In genomic region chr5:135501965-135502364, GRCh38 we compare ENCODE assay signal across 14 cellular contexts. TPM values are rescaled to one million over a fixed set of nuclear protein-coding genes. Genes with fewer than 3 reads are reported as not detected.
"Had no signal": no experiment of that assay in that cellular context is flagged by ENCODE, and none has a peak within 500 bp of the region (broad histone marks: within the 10 kb centered on the region; RNA-seq: fewer than 3 reads in every experiment).

No MANE protein-coding gene starts in this region.

- H3K9me3 ChIP-seq: ovary, right lobe of liver, suprapubic skin had no signal

- H3K27me3 ChIP-seq: ovary, right lobe of liver had no signal

- DNase-seq: activated CD4-positive, alpha-beta T cell treated with anti-CD3 and anti-CD28 coated beads, Interleukin-2, amount 50 U/mL, for 4 hours; activated naive CD4-positive, alpha-beta T cell treated with Interleukin-2 at 50 U/mL for 16 hours; activated T-cell treated with anti-CD3 and anti-CD28 coated beads for 4 hours; aorta; effector memory CD4-positive, alpha-beta T cell; foreskin fibroblast; hippocampal formation; midbrain; ovary; right lobe of liver had no signal

- H3K4me3 ChIP-seq: ovary, right lobe of liver, smooth muscle cell, suprapubic skin had no signal

- H3K27ac ChIP-seq: ovary, right lobe of liver, suprapubic skin had no signal

- H3K36me3 ChIP-seq: ovary, right lobe of liver, suprapubic skin had no signal

RNA-seq across cellular contexts. Expression of gene NEUROG1, which starts 33.8 kb away (rescaled TPM):
- polyA plus RNA-seq: aorta, keratinocyte, neural cell, smooth muscle cell had no signal

RNA-seq across cellular contexts. Expression of gene TIFAB, which starts 49.8 kb away (rescaled TPM):
- polyA plus RNA-seq: aorta, keratinocyte, neural cell had no signal

RNA-seq across cellular contexts. Expression of gene DCANP1, which starts 54.8 kb away (rescaled TPM):
- polyA plus RNA-seq: keratinocyte, neural cell, ovary, smooth muscle cell had no signal
